In the genomic region with DNA sequence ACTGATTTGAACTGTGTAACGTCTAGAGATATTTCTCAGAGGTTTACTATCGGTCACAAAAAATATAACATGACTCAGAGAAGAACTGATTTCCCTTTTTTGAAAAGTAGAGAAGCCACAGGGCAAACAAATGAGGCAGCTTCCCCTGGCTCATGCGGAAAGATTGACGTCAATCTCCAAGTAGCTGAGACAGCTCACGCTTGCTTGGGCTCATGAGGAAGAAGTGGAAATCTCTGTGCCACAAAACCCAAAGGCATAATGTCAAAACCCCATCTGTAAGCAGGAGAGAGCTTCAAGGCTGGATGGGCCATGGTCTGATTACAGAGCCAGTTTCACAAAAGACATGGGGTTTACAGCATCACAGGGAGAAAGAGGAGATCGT, we compare ENCODE assay signal across 9 cellular contexts.
A peak's percentile ranks its signal among the peaks of the same experiment; 100 is the strongest.
DNase-seq lines count a peak whose midpoint lies in the region; ATAC-seq, FAIRE-seq and TF ChIP-seq lines count a peak whose summit lies in the region.
"Had no signal": no experiment of that assay in that cellular context is flagged by ENCODE, and none has a peak within 500 bp of the region (broad histone marks: within the 10 kb centered on the region; RNA-seq: fewer than 3 reads in every experiment).

No MANE protein-coding gene starts in this region.

- ATAC-seq in A549 (peak; percentile 84 to 87), GM19395 (IDR thresholded peaks at IDR 0.05; ENCODE audit: unreplicated experiment) (peak; percentile 83), HG03520 (IDR thresholded peaks at IDR 0.05; ENCODE audit: unreplicated experiment) (peak; percentile 90)

- H3K9me3 ChIP-seq in A549 (peaks cover 11% of the 10 kb centered on the region; the same call in 2 of the 3 replicates), WERI-Rb-1 (ENCODE audit: severe bottlenecking) (no peaks in the 10 kb centered on the region), SK-N-SH (no peaks in the 10 kb centered on the region)

- TF ChIP-seq EP300 in A549 (IDR thresholded peaks at IDR 0.05), result peak; percentile 91 to 96
- TF ChIP-seq EP300 in SK-N-SH (IDR thresholded peaks at IDR 0.05; ENCODE audit: borderline replicate concordance in 1 of 2, low read depth in 1 of 2, low read length in 1 of 2), result no peak

- H3F3A ChIP-seq in SK-N-SH (replicated peaks; ENCODE audit: insufficient read depth), result no peaks in the 10 kb centered on the region

- peaks cover 58% of the 10 kb centered on the region for H3K4me1 ChIP-seq in A549
- H3K4me1 ChIP-seq in SK-N-SH (ENCODE audit: control insufficient read depth in 1 of 2, insufficient read depth in 2 of 2, low read depth in 1 of 2, low read length in 1 of 2), result peaks cover 0 to 2% of the 10 kb centered on the region in 2 experiments; a peak in 1 of 4 replicates

- H3K36me3 ChIP-seq in WERI-Rb-1 (no peaks in the 10 kb centered on the region), SK-N-SH (replicated peaks in 1 of 2; ENCODE audit: control insufficient read depth in 1 of 2, insufficient read depth in 2 of 2, low read length in 1 of 2) (no peaks in the 10 kb centered on the region)
- H3K36me3 ChIP-seq: cardiac muscle cell had no signal

- TF ChIP-seq CTCF in A549 (IDR thresholded peaks at IDR 0.05) (no peak), WERI-Rb-1 (IDR thresholded peaks at IDR 0.05; ENCODE audit: low read depth, low read length) (no peak), SK-N-SH (IDR thresholded peaks at IDR 0.05) (no peak)

- peak; percentile 58 to 96 for DNase-seq in A549 (ENCODE audit: low read depth in 1 of 2, low spot score in 1 of 2)
- peak; percentile 77 for DNase-seq in activated CD8-positive, alpha-beta memory T cell treated with anti-CD3 and anti-CD28 coated beads for 24 hours
- DNase-seq in globus pallidus (ENCODE audit: low spot score), result peak; percentile 36
- DNase-seq in stimulated activated CD8-positive, alpha-beta memory T cell treated with anti-CD3 and anti-CD28 coated beads, Interleukin-12 subunit alpha, Interleukin-12 subunit beta, amount 100 ng/mL, for 4 hours (ENCODE audit: low read depth), result peak; percentile 42
- DNase-seq in WERI-Rb-1, result no peak
- no peak for DNase-seq in SK-N-SH

- no peaks in the 10 kb centered on the region for H3K9me2 ChIP-seq in SK-N-SH

- H3K79me2 ChIP-seq in SK-N-SH (ENCODE audit: insufficient read depth), result no peaks in the 10 kb centered on the region

- 5% methylated on average over 6 of the region's 6 CpGs for WGBS in A549 (ENCODE audit: missing lambda C conversion rate)
- WGBS in SK-N-SH (ENCODE audit: low lambda C conversion rate), result 67% methylated on average over 6 of the region's 6 CpGs

- H3K27me3 ChIP-seq in WERI-Rb-1 (ENCODE audit: insufficient read depth, low read depth, severe bottlenecking), result no peaks in the 10 kb centered on the region
- no peaks in the 10 kb centered on the region for H3K27me3 ChIP-seq in SK-N-SH (ENCODE audit: insufficient read depth)
- H3K27me3 ChIP-seq: cardiac muscle cell had no signal

- TF ChIP-seq RAD21 in A549 (conservative IDR thresholded peaks at IDR 0.05 in 1 of 2, IDR thresholded peaks at IDR 0.05 in 1 of 2), result peak; percentile 51 to 65
- TF ChIP-seq RAD21 in SK-N-SH (IDR thresholded peaks at IDR 0.05; ENCODE audit: low read length), result no peak

- no peaks in the 10 kb centered on the region for H4K20me1 ChIP-seq in SK-N-SH (ENCODE audit: insufficient read depth)

- TF ChIP-seq POLR2A in A549 (IDR thresholded peaks at IDR 0.05; ENCODE audit: low read length), result no peak

- H3K4me3 ChIP-seq in A549 (no peak overlapping the region), WERI-Rb-1 (ENCODE audit: low read depth, low read length) (no peak overlapping the region), SK-N-SH (ENCODE audit: low read depth in 2 of 2, low read length in 1 of 2) (no peak overlapping the region)
- H3K4me3 ChIP-seq: cardiac muscle cell had no signal

- peak overlapping the region; percentile 88 to 94 for H3K27ac ChIP-seq in A549
- H3K27ac ChIP-seq in WERI-Rb-1, result no peak overlapping the region
- no peak overlapping the region for H3K27ac ChIP-seq in SK-N-SH (ENCODE audit: low read depth in 2 of 2, low read length in 1 of 2)
- H3K27ac ChIP-seq: cardiac muscle cell had no signal

- H3K4me2 ChIP-seq in A549 (peak overlapping the region; percentile 71), SK-N-SH (no peak overlapping the region)

- peak; percentile 93 for FAIRE-seq in A549 (lab: Jason Lieb, UNC)

- POLR2A ChIA-PET in A549 (lab: Yijun Ruan, JAX) (interaction anchor here (0.9 to 2.9 kb wide), 5 partner anchors 51 to 188 kb away, joined by 3 to 21 read pairs (median 9); partner anchors contain the start of gene ARL4C), SK-N-SH (lab: Yijun Ruan, JAX) (no interaction called here)

- CTCF ChIA-PET in A549 (lab: Yijun Ruan, JAX), result interaction anchor here (1.1 to 3.4 kb wide), 9 partner anchors 17 to 445 kb away, joined by 3 to 22 read pairs (median 6); no protein-coding TSS in a partner anchor
- CTCF ChIA-PET in SK-N-SH (lab: Yijun Ruan, JAX), result interaction anchor here (0.9 to 1.3 kb wide), 2 partner anchors 20 to 173 kb away, joined by 3 to 4 read pairs; no protein-coding TSS in a partner anchor

- no peak overlapping the region for H3K9ac ChIP-seq in SK-N-SH

- no peak overlapping the region for H2AFZ ChIP-seq in SK-N-SH (ENCODE audit: low read depth)

TF ChIP-seq in A549, 52 proteins besides CTCF, POLR2A, EP300 and RAD21 (continues in another document):
- TF ChIP-seq GATA3 (IDR thresholded peaks at IDR 0.05; ENCODE audit: borderline replicate concordance), result peak; percentile 94
- peak; percentile 54; the same call in 1 of the 2 replicates for TF ChIP-seq ATOH8 (CRISPR knock-in tag; IDR thresholded peaks at IDR 0.05; ENCODE audit: low read depth)
- TF ChIP-seq, protein P1, sequence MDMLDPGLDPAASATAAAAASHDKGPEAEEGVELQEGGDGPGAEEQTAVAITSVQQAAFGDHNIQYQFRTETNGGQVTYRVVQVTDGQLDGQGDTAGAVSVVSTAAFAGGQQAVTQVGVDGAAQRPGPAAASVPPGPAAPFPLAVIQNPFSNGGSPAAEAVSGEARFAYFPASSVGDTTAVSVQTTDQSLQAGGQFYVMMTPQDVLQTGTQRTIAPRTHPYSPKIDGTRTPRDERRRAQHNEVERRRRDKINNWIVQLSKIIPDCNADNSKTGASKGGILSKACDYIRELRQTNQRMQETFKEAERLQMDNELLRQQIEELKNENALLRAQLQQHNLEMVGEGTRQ (IDR thresholded peaks at IDR 0.05), result no peak
- TF ChIP-seq RFX5 (IDR thresholded peaks at IDR 0.05), result 0 out of 2 replicates have a peak, but pooled peaks have one; percentile 19
- TF ChIP-seq FOSL2 (IDR thresholded peaks at IDR 0.05), result peak; percentile 78
- peak; percentile 91 for TF ChIP-seq FOSL2 (CRISPR knock-in tag; IDR thresholded peaks at IDR 0.05)
- peak; percentile 82 for TF ChIP-seq MAX (IDR thresholded peaks at IDR 0.05)
- TF ChIP-seq FOSB (CRISPR knock-in tag; IDR thresholded peaks at IDR 0.05), result no peak

TF ChIP-seq in SK-N-SH, 30 proteins besides CTCF, POLR2A, EP300 and RAD21:
- no peak for TF ChIP-seq GATA2 (CRISPR knock-in tag; IDR thresholded peaks at IDR 0.05)

Comparison
In these comparisons a context has a peak if more than half of its experiments do, and no peak if none do; other contexts are left out.
1. DNase-seq: peak in A549 (2 of 2), activated CD8-positive, alpha-beta memory T cell treated with anti-CD3 and anti-CD28 coated beads for 24 hours (single experiment), globus pallidus (single experiment) and stimulated activated CD8-positive, alpha-beta memory T cell treated with anti-CD3 and anti-CD28 coated beads, Interleukin-12 subunit alpha, Interleukin-12 subunit beta, amount 100 ng/mL, for 4 hours (single experiment); none in WERI-Rb-1 (single experiment) and SK-N-SH (single experiment).
2. H3K27ac ChIP-seq: peak in A549 (2 of 2); none in WERI-Rb-1 (single experiment) and SK-N-SH (0 of 2).
3. Of the 12 proteins assayed by ChIP-seq in both A549 and SK-N-SH: peak only in A549: EP300, FOSL2, MAX, PBX3, RAD21, RFX5 and 1 more; only in SK-N-SH: none; in both: none; in neither: 5.
4. Peak in every context shown above with its lines, with median percentiles within 50 percentile points of each other: ATAC-seq.